In genomic region chr7:1290262-1291039, GRCh38 we compare ENCODE assay signal across 8 cellular contexts. TPM values are rescaled to one million over a fixed set of nuclear protein-coding genes. Genes with fewer than 3 reads are reported as not detected.
A peak's percentile ranks its signal among the peaks of the same experiment; 100 is the strongest.
DNase-seq lines count a peak whose midpoint lies in the region; ATAC-seq and TF ChIP-seq lines count a peak whose summit lies in the region.

No MANE protein-coding gene starts in this region.

- POLR2A ChIA-PET in RWPE1 (lab: Yijun Ruan, JAX; ENCODE audit: low non-redundant PET) = no interaction called here

- ATAC-seq in left lung (peak; percentile 44), omental fat pad (ENCODE audit: low FRiP score) (no peak)
- peak; percentile 38 for ATAC-seq in stimulated activated naive CD8-positive, alpha-beta T cell treated with anti-CD3 and anti-CD28 coated beads, Interleukin-15, Interleukin-2, amounts not matched to agents 100 U/mL and 50 U/mL, for 24 hours

- peak overlapping the region; percentile 70 for H3K4me3 ChIP-seq in coronary artery
- H3K4me3 ChIP-seq in left lung = peak overlapping the region in 1 of 2 donors; percentile 16

- DNase-seq in NCI-H2081 (lab: John Stamatoyannopoulos, UW) (peak; percentile 21 to 45), NCI-H2081 treated with DMSO at 0.1 percent for 48 hours (lab: John Stamatoyannopoulos, UW) (no peak), RWPE1 (ENCODE audit: low spot score) (no peak), coronary artery (ENCODE audit: low spot score) (no peak), left lung (peak in 1 of 2 donors; percentile 62), omental fat pad (ENCODE audit: low spot score) (no peak), GDM1 (lab: John Stamatoyannopoulos, UW) (no peak)
- peak; percentile 28 for DNase-seq in stimulated activated naive CD8-positive, alpha-beta T cell treated with anti-CD3 and anti-CD28 coated beads, Interleukin-15, Interleukin-2, amounts not matched to agents 100 U/mL and 50 U/mL, for 24 hours

- peaks cover 0 to 15% of the 10 kb centered on the region in 2 donors for H3K4me1 ChIP-seq in left lung

- H3K27me3 ChIP-seq in left lung = peaks cover 9 to 89% of the 10 kb centered on the region in 2 donors

- TF ChIP-seq CTCF in RWPE1 (conservative IDR thresholded peaks at IDR 0.05; ENCODE audit: low read depth) (peak; percentile 34), coronary artery (IDR thresholded peaks at IDR 0.05) (no peak), left lung (IDR thresholded peaks at IDR 0.05) (no peak), omental fat pad (IDR thresholded peaks at IDR 0.05) (no peak)

- CTCF ChIA-PET in RWPE1 (lab: Yijun Ruan, JAX) = interaction anchor here (0.6 to 0.9 kb wide), 4 partner anchors 26 to 404 kb away, joined by 3 read pairs; no protein-coding TSS in a partner anchor

- H3K36me3 ChIP-seq in left lung = no peaks in the 10 kb centered on the region

- intact Hi-C loops in left lung (cut with DNase I) = no loop called here

- no peaks in the 10 kb centered on the region for H3K9me3 ChIP-seq in left lung

- H3K27ac ChIP-seq in RWPE1 (no peak overlapping the region), coronary artery (no peak overlapping the region), left lung (no peak overlapping the region)

RNA-seq across cellular contexts. Expression of gene UNCX, which starts 57.8 kb away (rescaled TPM):
- not detected for total RNA-seq in left lung
- total RNA-seq in omental fat pad = not detected

Comparison
In these comparisons a context has a peak if more than half of its experiments do, and no peak if none do; other contexts are left out.
1. DNase-seq: peak in NCI-H2081 (2 of 2) and stimulated activated naive CD8-positive, alpha-beta T cell treated with anti-CD3 and anti-CD28 coated beads, Interleukin-15, Interleukin-2, amounts not matched to agents 100 U/mL and 50 U/mL, for 24 hours (single experiment); none in NCI-H2081 treated with DMSO at 0.1 percent for 48 hours (single experiment), RWPE1 (single experiment), coronary artery (single experiment), omental fat pad (single experiment) and GDM1 (single experiment).